In the genomic region with DNA sequence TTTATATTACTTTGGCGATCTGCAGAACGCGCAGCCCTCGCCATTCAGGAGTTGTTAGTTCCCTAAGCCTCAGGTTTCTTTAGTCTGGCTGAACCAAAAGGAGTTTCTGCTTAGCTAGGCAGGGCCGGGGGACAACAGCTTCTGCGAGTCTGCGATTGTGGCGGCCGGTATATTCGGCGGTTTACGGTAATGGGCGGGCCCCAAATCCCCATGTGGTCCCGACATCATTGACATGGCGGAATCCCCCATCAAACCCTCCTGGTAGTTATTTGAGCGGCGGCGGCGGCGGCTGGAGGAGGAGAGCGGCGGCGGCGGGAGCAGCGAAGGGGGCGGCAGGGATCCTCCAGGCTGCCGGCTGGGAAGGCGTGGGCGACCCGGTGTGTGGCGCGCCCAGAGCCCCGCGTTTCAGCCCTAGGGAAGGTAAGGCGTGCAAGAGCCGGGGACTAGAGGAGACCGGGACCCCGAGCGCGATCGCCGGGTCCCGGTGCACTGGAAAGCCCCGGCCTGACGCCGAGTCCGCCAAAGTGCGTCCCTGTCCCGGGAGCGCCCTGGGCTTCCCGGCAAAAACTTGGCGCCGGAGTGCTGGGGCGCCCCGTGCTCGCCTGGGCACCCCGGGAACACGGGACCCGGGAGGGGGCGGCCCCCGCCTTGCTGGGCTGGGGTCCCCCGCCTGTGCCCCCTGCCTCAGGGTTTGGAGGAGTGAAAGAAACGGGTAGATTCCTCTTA, we compare ENCODE assay signal across 1 cellular context.
A peak's percentile ranks its signal among the peaks of the same experiment; 100 is the strongest.
TF ChIP-seq lines count a peak whose summit lies in the region.

A gene (plus strand): TSS at position 227 of the 726 bp plus-strand sequence. CDS start 72,902 bp downstream, outside the sequence.

TF ChIP-seq in HepG2, 621 proteins besides CTCF, POLR2A, EP300 and RAD21 (continued from another document and continues in another):
- TF ChIP-seq, protein P1, sequence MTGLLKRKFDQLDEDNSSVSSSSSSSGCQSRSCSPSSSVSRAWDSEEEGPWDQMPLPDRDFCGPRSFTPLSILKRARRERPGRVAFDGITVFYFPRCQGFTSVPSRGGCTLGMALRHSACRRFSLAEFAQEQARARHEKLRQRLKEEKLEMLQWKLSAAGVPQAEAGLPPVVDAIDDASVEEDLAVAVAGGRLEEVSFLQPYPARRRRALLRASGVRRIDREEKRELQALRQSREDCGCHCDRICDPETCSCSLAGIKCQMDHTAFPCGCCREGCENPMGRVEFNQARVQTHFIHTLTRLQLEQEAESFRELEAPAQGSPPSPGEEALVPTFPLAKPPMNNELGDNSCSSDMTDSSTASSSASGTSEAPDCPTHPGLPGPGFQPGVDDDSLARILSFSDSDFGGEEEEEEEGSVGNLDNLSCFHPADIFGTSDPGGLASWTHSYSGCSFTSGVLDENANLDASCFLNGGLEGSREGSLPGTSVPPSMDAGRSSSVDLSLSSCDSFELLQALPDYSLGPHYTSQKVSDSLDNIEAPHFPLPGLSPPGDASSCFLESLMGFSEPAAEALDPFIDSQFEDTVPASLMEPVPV (CRISPR knock-in tag; IDR thresholded peaks at IDR 0.05) = 0 out of 2 replicates have a peak, but pooled peaks have one; percentile 40
- TF ChIP-seq HNRNPL (IDR thresholded peaks at IDR 0.05; ENCODE audit: low read depth, low read length) = no peak; the same call in 1 of the 2 replicates
- no peak for TF ChIP-seq GLI4 (CRISPR knock-in tag; IDR thresholded peaks at IDR 0.05; ENCODE audit: borderline replicate concordance)
- TF ChIP-seq MAFF (IDR thresholded peaks at IDR 0.05; ENCODE audit: low read depth, low read length) = peak; percentile 77
- peak; percentile 57; the same call in 1 of the 2 replicates for TF ChIP-seq ZNF891 (CRISPR knock-in tag; IDR thresholded peaks at IDR 0.05)
- TF ChIP-seq RFXAP (CRISPR knock-in tag; IDR thresholded peaks at IDR 0.05; ENCODE audit: borderline replicate concordance) = peak; percentile 35; the same call in 1 of the 2 replicates
- TF ChIP-seq, protein P2, sequence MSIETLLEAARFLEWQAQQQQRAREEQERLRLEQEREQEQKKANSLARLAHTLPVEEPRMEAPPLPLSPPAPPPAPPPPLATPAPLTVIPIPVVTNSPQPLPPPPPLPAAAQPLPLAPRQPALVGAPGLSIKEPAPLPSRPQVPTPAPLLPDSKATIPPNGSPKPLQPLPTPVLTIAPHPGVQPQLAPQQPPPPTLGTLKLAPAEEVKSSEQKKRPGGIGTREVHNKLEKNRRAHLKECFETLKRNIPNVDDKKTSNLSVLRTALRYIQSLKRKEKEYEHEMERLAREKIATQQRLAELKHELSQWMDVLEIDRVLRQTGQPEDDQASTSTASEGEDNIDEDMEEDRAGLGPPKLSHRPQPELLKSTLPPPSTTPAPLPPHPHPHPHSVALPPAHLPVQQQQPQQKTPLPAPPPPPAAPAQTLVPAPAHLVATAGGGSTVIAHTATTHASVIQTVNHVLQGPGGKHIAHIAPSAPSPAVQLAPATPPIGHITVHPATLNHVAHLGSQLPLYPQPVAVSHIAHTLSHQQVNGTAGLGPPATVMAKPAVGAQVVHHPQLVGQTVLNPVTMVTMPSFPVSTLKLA (IDR thresholded peaks at IDR 0.05) = 0 out of 2 replicates have a peak, but pooled peaks have one; percentile 20
- 0 out of 2 replicates have a peak, but pooled peaks have one; percentile 21 for TF ChIP-seq BCL6 (CRISPR knock-in tag; IDR thresholded peaks at IDR 0.05)
- no peak; the same call in 1 of the 2 replicates for TF ChIP-seq NFKBIZ (CRISPR knock-in tag; IDR thresholded peaks at IDR 0.05)
- TF ChIP-seq TRIM24 (CRISPR knock-in tag; IDR thresholded peaks at IDR 0.05) = no peak
- TF ChIP-seq, protein P3, sequence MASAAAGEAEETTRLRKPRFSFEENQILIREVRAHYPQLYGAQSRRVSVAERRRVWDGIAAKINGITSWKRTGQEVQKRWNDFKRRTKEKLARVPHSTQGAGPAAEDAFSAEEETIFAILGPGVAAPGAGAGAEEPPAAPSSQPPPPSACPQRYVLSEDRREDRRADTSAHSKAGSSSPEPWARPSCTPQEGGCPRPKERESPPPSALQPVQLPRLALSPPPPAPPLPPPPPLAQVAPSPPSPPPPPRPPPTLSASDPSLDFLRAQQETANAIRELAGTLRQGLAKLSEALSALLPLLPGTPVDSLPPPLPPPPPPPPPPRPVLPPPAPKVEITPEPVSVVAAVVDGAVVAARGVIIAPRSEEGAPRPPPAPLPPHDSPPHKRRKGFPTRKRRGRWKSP (CRISPR knock-in tag; IDR thresholded peaks at IDR 0.05) = 0 out of 2 replicates have a peak, but pooled peaks have one; percentile 65
- TF ChIP-seq, protein P4, sequence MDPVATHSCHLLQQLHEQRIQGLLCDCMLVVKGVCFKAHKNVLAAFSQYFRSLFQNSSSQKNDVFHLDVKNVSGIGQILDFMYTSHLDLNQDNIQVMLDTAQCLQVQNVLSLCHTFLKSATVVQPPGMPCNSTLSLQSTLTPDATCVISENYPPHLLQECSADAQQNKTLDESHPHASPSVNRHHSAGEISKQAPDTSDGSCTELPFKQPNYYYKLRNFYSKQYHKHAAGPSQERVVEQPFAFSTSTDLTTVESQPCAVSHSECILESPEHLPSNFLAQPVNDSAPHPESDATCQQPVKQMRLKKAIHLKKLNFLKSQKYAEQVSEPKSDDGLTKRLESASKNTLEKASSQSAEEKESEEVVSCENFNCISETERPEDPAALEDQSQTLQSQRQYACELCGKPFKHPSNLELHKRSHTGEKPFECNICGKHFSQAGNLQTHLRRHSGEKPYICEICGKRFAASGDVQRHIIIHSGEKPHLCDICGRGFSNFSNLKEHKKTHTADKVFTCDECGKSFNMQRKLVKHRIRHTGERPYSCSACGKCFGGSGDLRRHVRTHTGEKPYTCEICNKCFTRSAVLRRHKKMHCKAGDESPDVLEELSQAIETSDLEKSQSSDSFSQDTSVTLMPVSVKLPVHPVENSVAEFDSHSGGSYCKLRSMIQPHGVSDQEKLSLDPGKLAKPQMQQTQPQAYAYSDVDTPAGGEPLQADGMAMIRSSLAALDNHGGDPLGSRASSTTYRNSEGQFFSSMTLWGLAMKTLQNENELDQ (CRISPR knock-in tag; IDR thresholded peaks at IDR 0.05; ENCODE audit: borderline replicate concordance) = peak; percentile 50; the same call in 1 of the 2 replicates
- peak; percentile 85 for TF ChIP-seq ZNF501 (CRISPR knock-in tag; IDR thresholded peaks at IDR 0.05)
- peak; percentile 57 for TF ChIP-seq TBL1XR1 (IDR thresholded peaks at IDR 0.05; ENCODE audit: borderline replicate concordance, low read length, partially characterized antibody)
- TF ChIP-seq, protein P5, sequence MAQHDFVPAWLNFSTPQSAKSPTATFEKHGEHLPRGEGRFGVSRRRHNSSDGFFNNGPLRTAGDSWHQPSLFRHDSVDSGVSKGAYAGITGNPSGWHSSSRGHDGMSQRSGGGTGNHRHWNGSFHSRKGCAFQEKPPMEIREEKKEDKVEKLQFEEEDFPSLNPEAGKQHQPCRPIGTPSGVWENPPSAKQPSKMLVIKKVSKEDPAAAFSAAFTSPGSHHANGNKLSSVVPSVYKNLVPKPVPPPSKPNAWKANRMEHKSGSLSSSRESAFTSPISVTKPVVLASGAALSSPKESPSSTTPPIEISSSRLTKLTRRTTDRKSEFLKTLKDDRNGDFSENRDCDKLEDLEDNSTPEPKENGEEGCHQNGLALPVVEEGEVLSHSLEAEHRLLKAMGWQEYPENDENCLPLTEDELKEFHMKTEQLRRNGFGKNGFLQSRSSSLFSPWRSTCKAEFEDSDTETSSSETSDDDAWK (CRISPR knock-in tag; IDR thresholded peaks at IDR 0.05) = no peak
- 0 out of 2 replicates have a peak, but pooled peaks have one; percentile 43 for TF ChIP-seq CREM (IDR thresholded peaks at IDR 0.05)
- no peak for TF ChIP-seq CREM (CRISPR knock-in tag; IDR thresholded peaks at IDR 0.05)
- TF ChIP-seq, protein P6, sequence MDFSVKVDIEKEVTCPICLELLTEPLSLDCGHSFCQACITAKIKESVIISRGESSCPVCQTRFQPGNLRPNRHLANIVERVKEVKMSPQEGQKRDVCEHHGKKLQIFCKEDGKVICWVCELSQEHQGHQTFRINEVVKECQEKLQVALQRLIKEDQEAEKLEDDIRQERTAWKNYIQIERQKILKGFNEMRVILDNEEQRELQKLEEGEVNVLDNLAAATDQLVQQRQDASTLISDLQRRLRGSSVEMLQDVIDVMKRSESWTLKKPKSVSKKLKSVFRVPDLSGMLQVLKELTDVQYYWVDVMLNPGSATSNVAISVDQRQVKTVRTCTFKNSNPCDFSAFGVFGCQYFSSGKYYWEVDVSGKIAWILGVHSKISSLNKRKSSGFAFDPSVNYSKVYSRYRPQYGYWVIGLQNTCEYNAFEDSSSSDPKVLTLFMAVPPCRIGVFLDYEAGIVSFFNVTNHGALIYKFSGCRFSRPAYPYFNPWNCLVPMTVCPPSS (IDR thresholded peaks at IDR 0.05) = no peak
- TF ChIP-seq RARG (CRISPR knock-in tag; IDR thresholded peaks at IDR 0.05; ENCODE audit: low read depth) = no peak
- no peak for TF ChIP-seq ZNF138 (CRISPR knock-in tag; IDR thresholded peaks at IDR 0.05; ENCODE audit: low read depth)
- TF ChIP-seq, protein P7, sequence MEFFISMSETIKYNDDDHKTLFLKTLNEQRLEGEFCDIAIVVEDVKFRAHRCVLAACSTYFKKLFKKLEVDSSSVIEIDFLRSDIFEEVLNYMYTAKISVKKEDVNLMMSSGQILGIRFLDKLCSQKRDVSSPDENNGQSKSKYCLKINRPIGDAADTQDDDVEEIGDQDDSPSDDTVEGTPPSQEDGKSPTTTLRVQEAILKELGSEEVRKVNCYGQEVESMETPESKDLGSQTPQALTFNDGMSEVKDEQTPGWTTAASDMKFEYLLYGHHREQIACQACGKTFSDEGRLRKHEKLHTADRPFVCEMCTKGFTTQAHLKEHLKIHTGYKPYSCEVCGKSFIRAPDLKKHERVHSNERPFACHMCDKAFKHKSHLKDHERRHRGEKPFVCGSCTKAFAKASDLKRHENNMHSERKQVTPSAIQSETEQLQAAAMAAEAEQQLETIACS (CRISPR knock-in tag; IDR thresholded peaks at IDR 0.05) = no peak
- peak; percentile 33 for TF ChIP-seq AHR (CRISPR knock-in tag; IDR thresholded peaks at IDR 0.05)
- peak; percentile 69; the same call in 1 of the 2 replicates for TF ChIP-seq ZNF768 (CRISPR knock-in tag; IDR thresholded peaks at IDR 0.05)
- no peak; the same call in 1 of the 2 replicates for TF ChIP-seq ZSCAN9 (CRISPR knock-in tag; IDR thresholded peaks at IDR 0.05; ENCODE audit: borderline replicate concordance)
- TF ChIP-seq, protein P8, sequence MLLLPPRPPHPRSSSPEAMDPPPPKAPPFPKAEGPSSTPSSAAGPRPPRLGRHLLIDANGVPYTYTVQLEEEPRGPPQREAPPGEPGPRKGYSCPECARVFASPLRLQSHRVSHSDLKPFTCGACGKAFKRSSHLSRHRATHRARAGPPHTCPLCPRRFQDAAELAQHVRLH (CRISPR knock-in tag; IDR thresholded peaks at IDR 0.05; ENCODE audit: borderline replicate concordance, low read depth) = peak; percentile 92; the same call in 1 of the 2 replicates
- no peak for TF ChIP-seq GABPA (IDR thresholded peaks at IDR 0.05; ENCODE audit: low read depth, low read length)
- TF ChIP-seq GABPA (CRISPR knock-in tag; IDR thresholded peaks at IDR 0.05; ENCODE audit: low read depth) = no peak
- TF ChIP-seq TOPORS (CRISPR knock-in tag; IDR thresholded peaks at IDR 0.05) = 0 out of 2 replicates have a peak, but pooled peaks have one; percentile 37
- no peak for TF ChIP-seq ZNF17 (CRISPR knock-in tag; IDR thresholded peaks at IDR 0.05)
- TF ChIP-seq ZFP90 (CRISPR knock-in tag; IDR thresholded peaks at IDR 0.05; ENCODE audit: borderline replicate concordance) = no peak
- TF ChIP-seq RFX3 (CRISPR knock-in tag; IDR thresholded peaks at IDR 0.05) = no peak
- TF ChIP-seq ZNF44 (CRISPR knock-in tag; IDR thresholded peaks at IDR 0.05) = no peak
- peak; percentile 64; the same call in 1 of the 2 replicates for TF ChIP-seq MED13 (CRISPR knock-in tag; IDR thresholded peaks at IDR 0.05)
- TF ChIP-seq ZFY (CRISPR knock-in tag; IDR thresholded peaks at IDR 0.05) = no peak; the same call in 1 of the 2 replicates
- TF ChIP-seq, protein P9, sequence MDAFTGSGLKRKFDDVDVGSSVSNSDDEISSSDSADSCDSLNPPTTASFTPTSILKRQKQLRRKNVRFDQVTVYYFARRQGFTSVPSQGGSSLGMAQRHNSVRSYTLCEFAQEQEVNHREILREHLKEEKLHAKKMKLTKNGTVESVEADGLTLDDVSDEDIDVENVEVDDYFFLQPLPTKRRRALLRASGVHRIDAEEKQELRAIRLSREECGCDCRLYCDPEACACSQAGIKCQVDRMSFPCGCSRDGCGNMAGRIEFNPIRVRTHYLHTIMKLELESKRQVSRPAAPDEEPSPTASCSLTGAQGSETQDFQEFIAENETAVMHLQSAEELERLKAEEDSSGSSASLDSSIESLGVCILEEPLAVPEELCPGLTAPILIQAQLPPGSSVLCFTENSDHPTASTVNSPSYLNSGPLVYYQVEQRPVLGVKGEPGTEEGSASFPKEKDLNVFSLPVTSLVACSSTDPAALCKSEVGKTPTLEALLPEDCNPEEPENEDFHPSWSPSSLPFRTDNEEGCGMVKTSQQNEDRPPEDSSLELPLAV (CRISPR knock-in tag; conservative IDR thresholded peaks at IDR 0.05; ENCODE audit: low read depth) = no peak
- TF ChIP-seq TARDBP (CRISPR knock-in tag; IDR thresholded peaks at IDR 0.05) = peak; percentile 75
- no peak for TF ChIP-seq JDP2 (CRISPR knock-in tag; IDR thresholded peaks at IDR 0.05; ENCODE audit: borderline replicate concordance)
- no peak for TF ChIP-seq NFATC3 (CRISPR knock-in tag; IDR thresholded peaks at IDR 0.05)
- TF ChIP-seq HNRNPH1 (optimal IDR thresholded peaks at IDR 0.05; ENCODE audit: low read depth, low read length) = no peak
- peak; percentile 59; the same call in 1 of the 2 replicates for TF ChIP-seq MIXL1 (CRISPR knock-in tag; IDR thresholded peaks at IDR 0.05)
- TF ChIP-seq, protein P10, sequence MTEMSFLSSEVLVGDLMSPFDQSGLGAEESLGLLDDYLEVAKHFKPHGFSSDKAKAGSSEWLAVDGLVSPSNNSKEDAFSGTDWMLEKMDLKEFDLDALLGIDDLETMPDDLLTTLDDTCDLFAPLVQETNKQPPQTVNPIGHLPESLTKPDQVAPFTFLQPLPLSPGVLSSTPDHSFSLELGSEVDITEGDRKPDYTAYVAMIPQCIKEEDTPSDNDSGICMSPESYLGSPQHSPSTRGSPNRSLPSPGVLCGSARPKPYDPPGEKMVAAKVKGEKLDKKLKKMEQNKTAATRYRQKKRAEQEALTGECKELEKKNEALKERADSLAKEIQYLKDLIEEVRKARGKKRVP (CRISPR knock-in tag; IDR thresholded peaks at IDR 0.05) = peak in 1 of 2 experiments; percentile 47; a peak in 1 of 4 replicates
- TF ChIP-seq ZNF672 (CRISPR knock-in tag; IDR thresholded peaks at IDR 0.05) = no peak
- no peak; the same call in 1 of the 2 replicates for TF ChIP-seq ZNF33B (CRISPR knock-in tag; IDR thresholded peaks at IDR 0.05)
- peak; percentile 81 for TF ChIP-seq ARNT2 (CRISPR knock-in tag; IDR thresholded peaks at IDR 0.05; ENCODE audit: low read depth)
- no peak for TF ChIP-seq ZNF101 (CRISPR knock-in tag; IDR thresholded peaks at IDR 0.05; ENCODE audit: borderline replicate concordance, low read depth)
- peak; percentile 52; the same call in 1 of the 2 replicates for TF ChIP-seq SOX5 (CRISPR knock-in tag; IDR thresholded peaks at IDR 0.05; ENCODE audit: borderline replicate concordance)
- TF ChIP-seq, protein P11, sequence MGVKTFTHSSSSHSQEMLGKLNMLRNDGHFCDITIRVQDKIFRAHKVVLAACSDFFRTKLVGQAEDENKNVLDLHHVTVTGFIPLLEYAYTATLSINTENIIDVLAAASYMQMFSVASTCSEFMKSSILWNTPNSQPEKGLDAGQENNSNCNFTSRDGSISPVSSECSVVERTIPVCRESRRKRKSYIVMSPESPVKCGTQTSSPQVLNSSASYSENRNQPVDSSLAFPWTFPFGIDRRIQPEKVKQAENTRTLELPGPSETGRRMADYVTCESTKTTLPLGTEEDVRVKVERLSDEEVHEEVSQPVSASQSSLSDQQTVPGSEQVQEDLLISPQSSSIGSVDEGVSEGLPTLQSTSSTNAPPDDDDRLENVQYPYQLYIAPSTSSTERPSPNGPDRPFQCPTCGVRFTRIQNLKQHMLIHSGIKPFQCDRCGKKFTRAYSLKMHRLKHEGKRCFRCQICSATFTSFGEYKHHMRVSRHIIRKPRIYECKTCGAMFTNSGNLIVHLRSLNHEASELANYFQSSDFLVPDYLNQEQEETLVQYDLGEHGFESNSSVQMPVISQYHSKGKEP (CRISPR knock-in tag; IDR thresholded peaks at IDR 0.05) = no peak
